Comparison of ENCODE assay signal across 8 cellular contexts in the genomic region with DNA sequence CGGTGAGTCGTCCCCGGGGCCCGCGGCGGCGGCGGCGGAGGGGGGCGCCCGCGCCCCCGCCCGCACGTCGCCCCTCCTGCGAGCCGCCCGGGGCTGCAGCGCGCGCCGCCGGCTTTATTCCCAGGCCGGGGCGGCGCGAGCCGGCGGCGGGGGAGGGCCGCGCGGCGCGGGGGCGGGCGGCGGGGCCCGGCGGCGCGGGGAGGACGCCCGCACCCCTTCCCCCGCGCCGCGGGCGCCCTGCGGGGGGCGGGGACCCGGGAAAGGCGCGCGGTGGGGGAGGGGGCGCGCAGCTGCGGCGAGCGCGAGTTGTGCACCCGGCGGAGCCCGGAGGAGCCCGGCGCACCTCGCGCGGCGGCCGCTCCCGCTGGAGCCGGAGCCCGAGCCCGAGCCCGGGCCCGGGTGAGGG. TPM values are rescaled to one million over a fixed set of nuclear protein-coding genes. Genes with fewer than 3 reads are reported as not detected.
A peak's percentile ranks its signal among the peaks of the same experiment; 100 is the strongest.
DNase-seq lines count a peak whose midpoint lies in the region; ATAC-seq and TF ChIP-seq lines count a peak whose summit lies in the region.

No MANE protein-coding gene starts in this region.

- H3K9ac ChIP-seq in BLaER1 = peak overlapping the region; percentile 99
- H3K9ac ChIP-seq in IMR-90 (ENCODE audit: low read depth, low read length) = no peak overlapping the region
- peak overlapping the region in 3 of 5 donors; percentile 56 to 76 (median 61) for H3K9ac ChIP-seq in subcutaneous abdominal adipose tissue (ENCODE audit: low read length in 5 of 5)

- H3K27me3 ChIP-seq in BLaER1 = no peaks in the 10 kb centered on the region
- H3K27me3 ChIP-seq in IMR-90 (ENCODE audit: control insufficient read depth, insufficient read depth, low read length) = no peaks in the 10 kb centered on the region
- no peaks in the 10 kb centered on the region for H3K27me3 ChIP-seq in layer of hippocampus (ENCODE audit: control insufficient read depth, insufficient read depth, low read length)
- H3K27me3 ChIP-seq in subcutaneous abdominal adipose tissue (ENCODE audit: control insufficient read depth in 5 of 5, insufficient read depth in 4 of 5, low read length in 5 of 5) = no peaks in the 10 kb centered on the region

- no peak overlapping the region for H3K18ac ChIP-seq in IMR-90 (ENCODE audit: low read depth, low read length)

- no peak overlapping the region for H2BK20ac ChIP-seq in IMR-90 (ENCODE audit: low read depth, low read length)

- H2AFZ ChIP-seq in IMR-90 (replicated peaks; ENCODE audit: low read length, poor library complexity) = peak overlapping the region; percentile 79

- H2BK5ac ChIP-seq in IMR-90 (ENCODE audit: low read depth, low read length, poor library complexity, severe bottlenecking) = peak overlapping the region; percentile 76

- no peak overlapping the region for H4K5ac ChIP-seq in IMR-90 (ENCODE audit: low read depth, low read length)

- H3K56ac ChIP-seq in IMR-90 (ENCODE audit: extremely low read depth, insufficient read depth, low read length) = no peak overlapping the region

- H3K27ac ChIP-seq in BLaER1 = peak overlapping the region; percentile 100
- H3K27ac ChIP-seq in IMR-90 (ENCODE audit: insufficient read depth, low read length) = peak overlapping the region; percentile 78; the same call in 1 of the 2 replicates
- peak overlapping the region; percentile 88 for H3K27ac ChIP-seq in layer of hippocampus (ENCODE audit: low read depth, low read length)
- no peak overlapping the region for H3K27ac ChIP-seq in subcutaneous abdominal adipose tissue (ENCODE audit: low read depth, low read length)

- no peak overlapping the region for H2BK120ac ChIP-seq in IMR-90 (ENCODE audit: low read depth, low read length)

- H3K4ac ChIP-seq in IMR-90 (ENCODE audit: low read depth, low read length) = no peak overlapping the region

- H2AK9ac ChIP-seq in IMR-90 (replicated peaks; ENCODE audit: low read depth, low read length, poor library complexity) = peak overlapping the region; percentile 96

- H3K4me3 ChIP-seq in BLaER1 (peak overlapping the region; percentile 99), IMR-90 (ENCODE audit: insufficient read depth, low read depth, low read length) (peak overlapping the region; percentile 76), subcutaneous abdominal adipose tissue (ENCODE audit: low read depth in 1 of 5, low read length in 5 of 5) (peak overlapping the region in 4 of 5 donors; percentile 63 to 74 (median 66))

- WGBS in IMR-90 (ENCODE audit: extremely low coverage in 2 of 2, insufficient read length in 1 of 2), 2 experiments = no CpG with 5 or more reads among the region's 78 CpGs

- H4K20me1 ChIP-seq in BLaER1 = peaks cover 47% of the 10 kb centered on the region
- peaks cover 24% of the 10 kb centered on the region for H4K20me1 ChIP-seq in IMR-90 (ENCODE audit: insufficient read depth, low read length)

- H3K4me1 ChIP-seq in BLaER1 (peaks cover 55% of the 10 kb centered on the region), IMR-90 (ENCODE audit: control insufficient read depth, insufficient read depth, low read length) (peaks cover 19% of the 10 kb centered on the region), subcutaneous abdominal adipose tissue (ENCODE audit: control insufficient read depth in 5 of 5, insufficient read depth in 5 of 5, low read length in 5 of 5) (peaks cover 0 to 23% (median 21%) of the 10 kb centered on the region in 5 donors)

- TF ChIP-seq CTCF in IMR-90 (conservative IDR thresholded peaks at IDR 0.05; ENCODE audit: low read depth, low read length) = no peak

- no peak for TF ChIP-seq POLR2A in IMR-90 (IDR thresholded peaks at IDR 0.05; ENCODE audit: low read depth, low read length)

- H4K91ac ChIP-seq in IMR-90 (ENCODE audit: insufficient read depth, low read depth, low read length) = no peak overlapping the region; the same call in 1 of the 2 replicates

- BruUV-seq in IMR-90 (replicated peaks; lab: Mats Ljungman, UMichigan) = no TSS peak

- peak; percentile 6 for ATAC-seq in GM19328 (IDR thresholded peaks at IDR 0.05; ENCODE audit: unreplicated experiment)
- ATAC-seq in IMR-90 (ENCODE audit: low read depth) = peak; percentile 13
- ATAC-seq in HG03196 (IDR thresholded peaks at IDR 0.05; ENCODE audit: unreplicated experiment) = no peak
- ATAC-seq in HG03469 (IDR thresholded peaks at IDR 0.05; ENCODE audit: unreplicated experiment) = no peak

- TF ChIP-seq RAD21 in IMR-90 (IDR thresholded peaks at IDR 0.05; ENCODE audit: low read length) = no peak

- no peak overlapping the region for H3K23ac ChIP-seq in IMR-90 (ENCODE audit: low read depth, low read length)

- peak overlapping the region; percentile 96 for H3K4me2 ChIP-seq in BLaER1
- no peak overlapping the region for H3K4me2 ChIP-seq in IMR-90 (ENCODE audit: low read depth, low read length)

- H3K79me1 ChIP-seq in IMR-90 (ENCODE audit: low read depth in 1 of 2, low read length in 2 of 2) = peaks cover 8 to 35% of the 10 kb centered on the region in 2 experiments

- CTCF ChIA-PET in IMR-90 (lab: Yijun Ruan, JAX) = interaction anchor here (0.5 to 1.0 kb wide), 3 partner anchors 14 to 642 kb away, joined by 3 to 4 read pairs (median 4); no protein-coding TSS in a partner anchor

- intact Hi-C loops in IMR-90 (cut with micrococcal nuclease) = loop anchor here (2.0 to 5.0 kb wide), 2 partner anchors 25 to 40 kb away; no protein-coding TSS in a partner anchor

- H3K14ac ChIP-seq in IMR-90 (replicated peaks; ENCODE audit: low read depth, low read length) = no peak overlapping the region

- no peak overlapping the region for H2AK5ac ChIP-seq in IMR-90 (ENCODE audit: low read depth, low read length)

- in situ Hi-C loops in IMR-90 (cut with MboI; ENCODE audit: low sequenced_read_pairs) = no loop called here

- H4K8ac ChIP-seq in IMR-90 (ENCODE audit: low read depth in 2 of 2, low read length in 2 of 2) = no peak overlapping the region; a peak in 1 of 4 replicates

- dilution Hi-C loops in IMR-90 (cut with HindIII; ENCODE audit: low sequenced_read_pairs, unreplicated experiment) = no loop called here

- POLR2A ChIA-PET in IMR-90 (lab: Charles Lee; ENCODE audit: unreplicated experiment) = interaction anchor here (0.5 to 1.0 kb wide), 12 partner anchors 10 to 1590 kb away, joined by 3 to 10 read pairs (median 4); no protein-coding TSS in a partner anchor

- H3K9me3 ChIP-seq in BLaER1 = no peaks in the 10 kb centered on the region
- no peaks in the 10 kb centered on the region for H3K9me3 ChIP-seq in IMR-90 (ENCODE audit: control insufficient read depth, insufficient read depth, low read length)
- H3K9me3 ChIP-seq in subcutaneous abdominal adipose tissue (ENCODE audit: control insufficient read depth in 5 of 5, low read length in 5 of 5) = no peaks in the 10 kb centered on the region

- H3K36me3 ChIP-seq in BLaER1 (peaks cover 34% of the 10 kb centered on the region), IMR-90 (ENCODE audit: control insufficient read depth, insufficient read depth, low read length) (peaks cover 11% of the 10 kb centered on the region), subcutaneous abdominal adipose tissue (ENCODE audit: control insufficient read depth in 5 of 5, insufficient read depth in 5 of 5, low read length in 5 of 5) (peaks cover 0 to 16% (median 10%) of the 10 kb centered on the region in 5 donors)

- peaks cover 12% of the 10 kb centered on the region; the same call in 1 of the 2 replicates for H3K9me1 ChIP-seq in IMR-90 (ENCODE audit: insufficient read depth, low read length)

- H2BK15ac ChIP-seq in IMR-90 (ENCODE audit: low read depth, low read length) = no peak overlapping the region

- DNase-seq in IMR-90 (no peak), astrocyte of the hippocampus (ENCODE audit: low read depth, low spot score) (peak; percentile 57)

TF ChIP-seq in IMR-90, 13 proteins besides CTCF, POLR2A, EP300 and RAD21:
- TF ChIP-seq MAZ (IDR thresholded peaks at IDR 0.05; ENCODE audit: borderline replicate concordance, low read depth, low read length) (no peak), SMC3 (IDR thresholded peaks at IDR 0.05; ENCODE audit: low read depth, low read length) (no peak), MAFK (IDR thresholded peaks at IDR 0.05; ENCODE audit: low read depth, low read length) (no peak), CEBPB (IDR thresholded peaks at IDR 0.05; ENCODE audit: low read depth, low read length) (no peak), USF2 (IDR thresholded peaks at IDR 0.05; ENCODE audit: low read depth, low read length) (no peak), MXI1 (IDR thresholded peaks at IDR 0.05; ENCODE audit: borderline replicate concordance, low read depth, low read length) (no peak), FOS (IDR thresholded peaks at IDR 0.05; ENCODE audit: low read depth, low read length) (no peak), BHLHE40 (IDR thresholded peaks at IDR 0.05; ENCODE audit: low read depth, low read length) (no peak)

RNA-seq across cellular contexts. Expression of gene HMGA1, which starts 0.6 kb away (rescaled TPM):
- 101 and 129 TPM in 2 replicates for total RNA-seq in IMR-90 (2012; rRNA removed)
- polyA plus RNA-seq in IMR-90 (2012; rRNA removed) = 589 and 652 TPM in 2 replicates
- polyA plus RNA-seq in IMR-90 (2012; cell fraction: cytosol; rRNA removed) = 380 and 646 TPM in 2 replicates
- 226 and 344 TPM in 2 replicates for polyA plus RNA-seq in IMR-90 (2012; cell fraction: nucleus; rRNA removed; ENCODE audit: low replicate concordance)

RNA-seq across cellular contexts. Expression of gene SMIM29, which starts 11.5 kb away (rescaled TPM):
- total RNA-seq in IMR-90 (2012; rRNA removed) = 8.1 and 8.4 TPM in 2 replicates
- polyA plus RNA-seq in IMR-90 (2012; rRNA removed) = 25.6 and 28.9 TPM in 2 replicates
- polyA plus RNA-seq in IMR-90 (2012; cell fraction: cytosol; rRNA removed) = 27.3 and 43.9 TPM in 2 replicates
- 16.8 and 47.4 TPM in 2 replicates for polyA plus RNA-seq in IMR-90 (2012; cell fraction: nucleus; rRNA removed; ENCODE audit: low replicate concordance)

Comparison
In these comparisons a context has a peak if more than half of its experiments do, and no peak if none do; other contexts are left out.
1. ATAC-seq: peak in GM19328 (single experiment) and IMR-90 (single experiment); none in HG03196 (single experiment) and HG03469 (single experiment).
2. Peak in every context shown above with its lines, with median percentiles within 50 percentile points of each other: H3K4me3 ChIP-seq.